In the genomic region with DNA sequence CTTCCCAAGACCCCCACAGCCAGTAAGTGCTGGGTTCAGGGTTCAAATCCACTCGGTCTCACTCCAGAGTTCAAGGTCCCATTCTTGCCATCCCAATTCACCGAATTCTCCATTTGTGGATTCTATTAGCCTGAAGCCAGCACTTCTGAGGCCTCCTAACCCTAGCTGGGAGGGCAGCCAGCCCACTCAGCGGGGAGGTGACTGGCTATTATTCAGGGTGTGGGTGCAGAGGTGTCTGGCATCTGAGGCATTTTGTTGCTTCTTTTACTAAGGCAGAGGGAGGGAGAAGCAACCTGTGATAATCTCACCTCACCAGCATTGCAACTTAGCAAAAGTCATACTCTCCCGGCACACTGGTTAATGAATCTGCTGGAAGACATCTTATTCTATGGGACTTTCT, we compare ENCODE assay signal across 33 cellular contexts. TPM values are rescaled to one million over a fixed set of nuclear protein-coding genes. Genes with fewer than 3 reads are reported as not detected.
"Had no signal": no experiment of that assay in that cellular context is flagged by ENCODE, and none has a peak within 500 bp of the region (broad histone marks: within the 10 kb centered on the region; RNA-seq: fewer than 3 reads in every experiment).

No MANE protein-coding gene starts in this region.

- H3K9me3 Mint-ChIP-seq: activated naive CD8-positive, alpha-beta T cell treated with anti-CD3 and anti-CD28 coated beads, Interleukin-2, amount 50 U/mL, for 24 hours; dendritic cell treated with granulocyte-macrophage colony-stimulating factor and Interleukin-4, amounts not matched to agents 40 ng/mL and 50 ng/mL, for 4 days had no signal

- H3K4me1 ChIP-seq: adrenal gland, body of pancreas, esophagus squamous epithelium, gastroesophageal sphincter, heart right ventricle had no signal

- H3K27ac ChIP-seq: adrenal gland, body of pancreas, coronary artery, dorsolateral prefrontal cortex, epithelial cell of prostate, esophagus squamous epithelium, gastroesophageal sphincter, heart right ventricle, hepatocyte had no signal

- H3K27me3 ChIP-seq: adrenal gland, body of pancreas, dorsolateral prefrontal cortex, esophagus squamous epithelium, gastroesophageal sphincter, heart right ventricle, hepatocyte had no signal

- H3K27ac Mint-ChIP-seq: activated CD4-positive, alpha-beta T cell treated with anti-CD3 and anti-CD28 coated beads, Interleukin-2, amount 10 ng/mL, durations not matched to agents 7 days and 5 days; activated CD8-positive, alpha-beta memory T cell treated with anti-CD3 and anti-CD28 coated beads, Interleukin-2, amount 10 ng/mL, durations not matched to agents 7 days and 5 days; activated CD8-positive, alpha-beta T cell treated with anti-CD3 and anti-CD28 coated beads, Interleukin-2, amount 10 ng/mL, durations not matched to agents 7 days and 5 days; activated naive CD4-positive, alpha-beta T cell treated with anti-CD3 and anti-CD28 coated beads for 36 hours; activated naive CD4-positive, alpha-beta T cell treated with anti-CD3 and anti-CD28 coated beads, Interleukin-2, amount 50 U/mL, for 24 hours; activated naive CD8-positive, alpha-beta T cell treated with anti-CD3 and anti-CD28 coated beads for 36 hours; activated naive CD8-positive, alpha-beta T cell treated with anti-CD3 and anti-CD28 coated beads, Interleukin-2, amount 50 U/mL, for 24 hours; activated T-helper 1 cell treated with anti-CD3 and anti-CD28 coated beads, Interleukin-12 subunit alpha, Interleukin-12 subunit beta, Interleukin-2, Interleukin-4 antibody, amounts not matched to agents 30 ng/mL and 10 ng/mL and 1 ng/mL, durations not matched to agents 14 hours and 24 hours and 36 hours; activated T-helper 2 cell treated with anti-CD3 and anti-CD28 coated beads, Interferon-gamma antibody, Interleukin-2, Interleukin-4, amounts not matched to agents 10 μg/mL and 5 μg/mL and 100 μg/mL, durations not matched to agents 14 hours and 24 hours and 36 hours; dendritic cell treated with granulocyte-macrophage colony-stimulating factor and Interleukin-4, amounts not matched to agents 40 ng/mL and 50 ng/mL, for 4 days had no signal

- H3K36me3 Mint-ChIP-seq: activated CD8-positive, alpha-beta memory T cell treated with anti-CD3 and anti-CD28 coated beads, Interleukin-2, amount 10 ng/mL, durations not matched to agents 7 days and 5 days; activated naive CD8-positive, alpha-beta T cell treated with anti-CD3 and anti-CD28 coated beads for 36 hours had no signal

- H2AFZ ChIP-seq: hepatocyte had no signal

- H3K4me3 Mint-ChIP-seq: activated CD4-positive, alpha-beta T cell treated with anti-CD3 and anti-CD28 coated beads, Interleukin-2, amount 10 ng/mL, durations not matched to agents 7 days and 5 days; activated CD8-positive, alpha-beta memory T cell treated with anti-CD3 and anti-CD28 coated beads, Interleukin-2, amount 10 ng/mL, durations not matched to agents 7 days and 5 days; activated CD8-positive, alpha-beta T cell treated with anti-CD3 and anti-CD28 coated beads, Interleukin-2, amount 10 ng/mL, durations not matched to agents 7 days and 5 days; activated naive CD4-positive, alpha-beta T cell treated with anti-CD3 and anti-CD28 coated beads for 36 hours; activated naive CD4-positive, alpha-beta T cell treated with anti-CD3 and anti-CD28 coated beads, Interleukin-2, amount 50 U/mL, for 24 hours; activated naive CD8-positive, alpha-beta T cell treated with anti-CD3 and anti-CD28 coated beads for 36 hours; activated naive CD8-positive, alpha-beta T cell treated with anti-CD3 and anti-CD28 coated beads, Interleukin-2, amount 50 U/mL, for 24 hours; activated T-helper 1 cell treated with anti-CD3 and anti-CD28 coated beads, Interleukin-12 subunit alpha, Interleukin-12 subunit beta, Interleukin-2, Interleukin-4 antibody, amounts not matched to agents 30 ng/mL and 10 ng/mL and 1 ng/mL, durations not matched to agents 14 hours and 24 hours and 36 hours; dendritic cell treated with granulocyte-macrophage colony-stimulating factor and Interleukin-4, amounts not matched to agents 40 ng/mL and 50 ng/mL, for 4 days had no signal

- H3K9me3 ChIP-seq: adrenal gland had no signal

- H3K79me2 ChIP-seq: hepatocyte had no signal

- H3K4me3 ChIP-seq: adrenal gland, body of pancreas, coronary artery, dorsolateral prefrontal cortex, esophagus squamous epithelium, gastroesophageal sphincter, heart right ventricle, hepatocyte had no signal

- H3K4me1 Mint-ChIP-seq: activated CD4-positive, alpha-beta T cell treated with anti-CD3 and anti-CD28 coated beads, Interleukin-2, amount 10 ng/mL, durations not matched to agents 7 days and 5 days; activated CD8-positive, alpha-beta memory T cell treated with anti-CD3 and anti-CD28 coated beads, Interleukin-2, amount 10 ng/mL, durations not matched to agents 7 days and 5 days; activated naive CD4-positive, alpha-beta T cell treated with anti-CD3 and anti-CD28 coated beads, Interleukin-2, amount 50 U/mL, for 24 hours; activated naive CD8-positive, alpha-beta T cell treated with anti-CD3 and anti-CD28 coated beads for 36 hours; activated naive CD8-positive, alpha-beta T cell treated with anti-CD3 and anti-CD28 coated beads, Interleukin-2, amount 50 U/mL, for 24 hours had no signal

- DNase-seq: activated CD4-positive, alpha-beta T cell treated with anti-CD3 and anti-CD28 coated beads for 1 hour; activated CD4-positive, alpha-beta T cell treated with anti-CD3 and anti-CD28 coated beads for 4 hours; activated CD4-positive, alpha-beta T cell treated with anti-CD3 and anti-CD28 coated beads, Interleukin-2, amount 10 ng/mL, durations not matched to agents 7 days and 5 days; activated CD4-positive, alpha-beta T cell treated with anti-CD3 and anti-CD28 coated beads, Interleukin-2, amount 50 U/mL, for 4 hours; activated CD8-positive, alpha-beta memory T cell treated with anti-CD3 and anti-CD28 coated beads, Interleukin-2, amount 10 ng/mL, durations not matched to agents 7 days and 5 days; activated CD8-positive, alpha-beta memory T cell treated with anti-CD3 and anti-CD28 coated beads, Interleukin-2, amount 50 U/mL, for 4 hours; activated CD8-positive, alpha-beta T cell treated with anti-CD3 and anti-CD28 coated beads, Interleukin-2, amount 10 ng/mL, durations not matched to agents 7 days and 5 days; activated effector memory CD4-positive, alpha-beta T cell treated with anti-CD3 and anti-CD28 coated beads, Interleukin-2, amount 50 U/mL, for 16 hours; activated naive CD4-positive, alpha-beta T cell treated with anti-CD3 and anti-CD28 coated beads for 36 hours; activated naive CD8-positive, alpha-beta T cell treated with anti-CD3 and anti-CD28 coated beads for 36 hours; activated naive CD8-positive, alpha-beta T cell treated with anti-CD3 and anti-CD28 coated beads, Interleukin-2, amount 50 U/mL, for 24 hours; activated T-cell treated with anti-CD3 and anti-CD28 coated beads, Interleukin-2, amount 50 U/mL, for 1 hour; activated T-cell treated with anti-CD3 and anti-CD28 coated beads, Interleukin-2, amount 50 U/mL, for 48 hours; amygdala; aorta; body of pancreas; central memory CD4-positive, alpha-beta T cell; dorsolateral prefrontal cortex; effector memory CD4-positive, alpha-beta T cell; esophagus squamous epithelium; foreskin melanocyte; heart right ventricle; T-helper 2 cell had no signal

- ATAC-seq: activated CD8-positive, alpha-beta T cell treated with anti-CD3 and anti-CD28 coated beads, Interleukin-2, amount 10 ng/mL, durations not matched to agents 7 days and 5 days; activated naive CD8-positive, alpha-beta T cell treated with anti-CD3 and anti-CD28 coated beads, Interleukin-2, amount 50 U/mL, for 24 hours; body of pancreas; gastroesophageal sphincter; heart right ventricle had no signal

- H3K36me3 ChIP-seq: adrenal gland, esophagus squamous epithelium, gastroesophageal sphincter, heart right ventricle had no signal

- H3K4me2 ChIP-seq: hepatocyte had no signal

- H3K27me3 Mint-ChIP-seq: activated CD4-positive, alpha-beta T cell treated with anti-CD3 and anti-CD28 coated beads, Interleukin-2, amount 10 ng/mL, durations not matched to agents 7 days and 5 days; activated CD8-positive, alpha-beta memory T cell treated with anti-CD3 and anti-CD28 coated beads, Interleukin-2, amount 10 ng/mL, durations not matched to agents 7 days and 5 days; activated naive CD4-positive, alpha-beta T cell treated with anti-CD3 and anti-CD28 coated beads, Interleukin-2, amount 50 U/mL, for 24 hours; activated naive CD8-positive, alpha-beta T cell treated with anti-CD3 and anti-CD28 coated beads for 36 hours; activated naive CD8-positive, alpha-beta T cell treated with anti-CD3 and anti-CD28 coated beads, Interleukin-2, amount 50 U/mL, for 24 hours; dendritic cell treated with granulocyte-macrophage colony-stimulating factor and Interleukin-4, amounts not matched to agents 40 ng/mL and 50 ng/mL, for 4 days had no signal

RNA-seq across cellular contexts. Expression of gene PTPRN2, which starts 8.7 kb away (rescaled TPM):
- total RNA-seq: fibroblast of villous mesenchyme had no signal
